Comparison of ENCODE assay signal across 9 cellular contexts in the genomic region with DNA sequence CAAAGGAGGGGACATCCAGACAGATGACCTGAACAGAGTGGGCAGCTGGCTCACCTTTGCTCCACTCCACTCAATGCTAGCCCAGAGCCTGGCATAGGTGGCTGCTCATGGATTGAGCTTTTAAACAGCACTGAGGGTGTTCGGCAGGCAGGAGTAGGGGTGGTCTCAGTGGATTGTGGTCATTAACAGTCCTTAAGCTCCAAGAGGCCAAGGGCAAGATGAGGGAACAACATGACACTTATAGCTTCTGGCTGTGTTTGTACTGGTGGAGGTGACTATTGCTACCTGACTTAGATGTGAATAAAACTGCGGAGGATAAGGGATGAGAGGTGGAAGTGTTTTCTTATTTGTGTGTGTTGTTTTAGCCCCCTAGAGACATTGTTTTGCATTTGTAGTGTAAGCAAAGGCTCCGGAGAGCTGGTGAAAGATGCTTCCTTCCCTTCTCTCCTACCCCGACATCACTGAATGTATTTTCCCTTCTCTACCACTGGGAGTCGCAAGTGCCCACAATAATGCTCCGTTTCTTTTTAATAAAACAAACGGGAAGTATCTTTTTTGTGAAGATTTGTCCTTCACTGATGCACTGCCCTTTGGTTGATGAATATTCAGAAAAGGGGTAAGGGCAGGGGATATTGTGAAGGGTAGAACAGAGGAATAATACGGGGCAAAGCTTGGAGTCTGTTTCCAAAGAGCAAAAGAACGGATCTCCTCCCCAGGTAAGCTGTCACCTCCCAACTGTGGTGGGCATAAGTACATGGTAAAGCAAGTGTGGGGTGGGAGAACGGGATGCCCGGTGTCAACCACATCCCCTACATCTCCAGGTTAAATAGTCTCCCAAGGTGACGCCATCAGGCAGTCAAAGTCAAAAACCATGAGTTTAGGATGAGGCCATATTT. TPM values are rescaled to one million over a fixed set of nuclear protein-coding genes. Genes with fewer than 3 reads are reported as not detected.
DNase-seq lines count a peak whose midpoint lies in the region; ATAC-seq and TF ChIP-seq lines count a peak whose summit lies in the region.
"Had no signal": no experiment of that assay in that cellular context is flagged by ENCODE, and none has a peak within 500 bp of the region (broad histone marks: within the 10 kb centered on the region; RNA-seq: fewer than 3 reads in every experiment).

No MANE protein-coding gene starts in this region.

- H3K4me3 ChIP-seq in tibial nerve, result no peak overlapping the region

- no peak overlapping the region for H3K27ac Mint-ChIP-seq in activated CD8-positive, alpha-beta T cell treated with anti-CD3 and anti-CD28 coated beads, Interleukin-2, amount 10 ng/mL, durations not matched to agents 7 days and 5 days
- H3K27ac Mint-ChIP-seq: activated B cell treated with CpG ODN at 0.5 μM for 24 hours had no signal

- no peak overlapping the region for H3K4me3 Mint-ChIP-seq in activated CD8-positive, alpha-beta T cell treated with anti-CD3 and anti-CD28 coated beads, Interleukin-2, amount 10 ng/mL, durations not matched to agents 7 days and 5 days
- H3K4me3 Mint-ChIP-seq: activated B cell treated with CpG ODN at 0.5 μM for 24 hours had no signal

- H3K27me3 ChIP-seq in tibial nerve, result no peaks in the 10 kb centered on the region

- H3K4me1 ChIP-seq in tibial nerve, result no peaks in the 10 kb centered on the region

- peak; percentile 67 for DNase-seq in EH (ENCODE audit: low read depth)
- peak; percentile 29 for DNase-seq in activated CD8-positive, alpha-beta T cell treated with anti-CD3 and anti-CD28 coated beads, Interleukin-2, amount 10 ng/mL, durations not matched to agents 7 days and 5 days
- DNase-seq in inferior parietal cortex (ENCODE audit: extremely low spot score), result peak; percentile 58
- DNase-seq in tibial nerve (ENCODE audit: low spot score in 2 of 2), result no peak
- DNase-seq in effector CD8-positive, alpha-beta T cell (lab: John Stamatoyannopoulos, UW), result no peak
- DNase-seq in UCSD-AML1 (lab: John Stamatoyannopoulos, UW; ENCODE audit: unreplicated experiment), result no peak
- DNase-seq: activated B cell treated with CpG ODN at 0.5 μM for 24 hours had no signal

- TF ChIP-seq RAD21 in Ishikawa (IDR thresholded peaks at IDR 0.05; ENCODE audit: low read depth), result peak; percentile 83

- POLR2A ChIA-PET in activated CD8-positive, alpha-beta T cell treated with anti-CD3 and anti-CD28 coated beads, Interleukin-2, amount 10 ng/mL, durations not matched to agents 7 days and 5 days (lab: Charles Lee), result no interaction called here

- H3K36me3 ChIP-seq in tibial nerve, result no peaks in the 10 kb centered on the region

- H3K4me1 Mint-ChIP-seq in activated CD8-positive, alpha-beta T cell treated with anti-CD3 and anti-CD28 coated beads, Interleukin-2, amount 10 ng/mL, durations not matched to agents 7 days and 5 days (ENCODE audit: low read depth), result peaks cover 4% of the 10 kb centered on the region
- H3K4me1 Mint-ChIP-seq: activated B cell treated with CpG ODN at 0.5 μM for 24 hours had no signal

- H3K9me3 ChIP-seq in tibial nerve, result no peaks in the 10 kb centered on the region

- no peaks in the 10 kb centered on the region for H3K36me3 Mint-ChIP-seq in activated CD8-positive, alpha-beta T cell treated with anti-CD3 and anti-CD28 coated beads, Interleukin-2, amount 10 ng/mL, durations not matched to agents 7 days and 5 days (ENCODE audit: low read depth)

- peak; percentile 55 for ATAC-seq in GM19397 (IDR thresholded peaks at IDR 0.05; ENCODE audit: unreplicated experiment)
- peak; percentile 39 for ATAC-seq in activated CD8-positive, alpha-beta T cell treated with anti-CD3 and anti-CD28 coated beads, Interleukin-2, amount 10 ng/mL, durations not matched to agents 7 days and 5 days

- TF ChIP-seq EP300 in Ishikawa (IDR thresholded peaks at IDR 0.05; ENCODE audit: borderline replicate concordance), result no peak
- no peak for TF ChIP-seq EP300 in tibial nerve (IDR thresholded peaks at IDR 0.05)

- peak in 3 of 5 experiments; percentile 26 to 35 (median 30) for TF ChIP-seq CTCF in tibial nerve (IDR thresholded peaks at IDR 0.05)

- H3K9me3 Mint-ChIP-seq in activated CD8-positive, alpha-beta T cell treated with anti-CD3 and anti-CD28 coated beads, Interleukin-2, amount 10 ng/mL, durations not matched to agents 7 days and 5 days (ENCODE audit: insufficient read depth), result no peaks in the 10 kb centered on the region

- H3K27ac ChIP-seq in tibial nerve, result no peak overlapping the region

- CTCF ChIA-PET in activated CD8-positive, alpha-beta T cell treated with anti-CD3 and anti-CD28 coated beads, Interleukin-2, amount 10 ng/mL, durations not matched to agents 7 days and 5 days (lab: Charles Lee), result interaction anchor here (1.0 to 2.7 kb wide), 11 partner anchors 10 to 711 kb away, joined by 3 to 28 read pairs (median 4); no protein-coding TSS in a partner anchor

- WGBS in tibial nerve, 2 donors, result 34 to 37% methylated on average over 12 of the region's 12 CpGs

- TF ChIP-seq POLR2A in tibial nerve (IDR thresholded peaks at IDR 0.05), result no peak

- peaks cover 7% of the 10 kb centered on the region for H3K27me3 Mint-ChIP-seq in activated CD8-positive, alpha-beta T cell treated with anti-CD3 and anti-CD28 coated beads, Interleukin-2, amount 10 ng/mL, durations not matched to agents 7 days and 5 days (ENCODE audit: low read depth)

TF ChIP-seq in Ishikawa, 13 proteins besides CTCF, POLR2A, EP300 and RAD21:
- TF ChIP-seq FOXM1 (IDR thresholded peaks at IDR 0.05; ENCODE audit: borderline replicate concordance, low read depth) (no peak), TAF1 (IDR thresholded peaks at IDR 0.05; ENCODE audit: low read depth) (no peak), TEAD4 (IDR thresholded peaks at IDR 0.05) (no peak)

RNA-seq across cellular contexts. Expression of gene MTNR1B, which starts 27.5 kb away (rescaled TPM):
- not detected for total RNA-seq in activated CD8-positive, alpha-beta T cell treated with anti-CD3 and anti-CD28 coated beads, Interleukin-2, amount 10 ng/mL, durations not matched to agents 7 days and 5 days
- total RNA-seq in tibial nerve, result not detected
- total RNA-seq: activated B cell treated with CpG ODN at 0.5 μM for 24 hours had no signal

Comparison
In these comparisons a context has a peak if more than half of its experiments do, and no peak if none do; other contexts are left out.
1. DNase-seq: peak in EH (single experiment), activated CD8-positive, alpha-beta T cell treated with anti-CD3 and anti-CD28 coated beads, Interleukin-2, amount 10 ng/mL, durations not matched to agents 7 days and 5 days (single experiment) and inferior parietal cortex (single experiment); none in tibial nerve (0 of 2), effector CD8-positive, alpha-beta T cell (single experiment) and UCSD-AML1 (single experiment).